ENCODE assay signal across 2 cellular contexts in the genomic region with DNA sequence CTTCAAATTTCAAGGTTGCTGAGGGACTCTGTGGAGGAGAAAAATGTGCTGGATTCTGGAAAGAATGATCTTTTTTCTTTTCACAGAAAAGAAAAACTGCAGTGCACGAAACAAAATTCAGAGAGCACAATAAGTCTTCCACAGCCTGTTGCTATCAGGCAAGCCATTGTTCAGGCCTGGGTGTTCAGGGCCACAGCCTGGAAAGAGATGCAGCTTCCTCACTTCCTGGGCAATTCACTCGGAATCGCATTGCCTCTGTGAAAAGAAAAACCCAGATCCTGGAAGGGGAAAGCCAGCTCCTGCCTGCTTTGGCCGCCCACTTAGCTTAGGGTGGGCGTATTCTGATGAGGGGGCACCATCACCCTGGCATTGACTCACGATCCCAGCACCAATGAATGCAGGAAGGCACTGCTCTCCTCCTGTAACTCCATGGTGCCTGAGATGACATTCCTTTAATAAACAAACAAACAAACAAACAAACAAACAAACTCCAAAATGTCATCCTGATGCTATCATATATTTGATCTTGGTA.
TF ChIP-seq lines count a peak whose summit lies in the region.

No MANE protein-coding gene starts in this region.

TF ChIP-seq in GM23338, 12 proteins besides CTCF, POLR2A, EP300 and RAD21 (continues in another document):
- no peak for TF ChIP-seq ZNF462 (CRISPR knock-in tag; IDR thresholded peaks at IDR 0.05)
- no peak for TF ChIP-seq ZNF114 (CRISPR knock-in tag; IDR thresholded peaks at IDR 0.05)
- no peak for TF ChIP-seq JUNB (IDR thresholded peaks at IDR 0.05; ENCODE audit: unreplicated experiment)
- TF ChIP-seq NANOG (IDR thresholded peaks at IDR 0.05; ENCODE audit: borderline replicate concordance): no peak
- no peak for TF ChIP-seq ZNF331 (CRISPR knock-in tag; IDR thresholded peaks at IDR 0.05; ENCODE audit: low read depth)
- no peak for TF ChIP-seq EZH2 (IDR thresholded peaks at IDR 0.05; ENCODE audit: low read depth, unreplicated experiment)
- TF ChIP-seq EZH2phosphoT487 (IDR thresholded peaks at IDR 0.05; ENCODE audit: unreplicated experiment): no peak
- TF ChIP-seq POLR2AphosphoS5 (IDR thresholded peaks at IDR 0.05; ENCODE audit: low read depth): no peak
- no peak for TF ChIP-seq REST (IDR thresholded peaks at IDR 0.05; ENCODE audit: unreplicated experiment)
- TF ChIP-seq CREB1 (CRISPR knock-in tag; IDR thresholded peaks at IDR 0.05; ENCODE audit: low read depth): no peak

TF ChIP-seq in H1, 55 proteins besides CTCF, POLR2A, EP300 and RAD21:
- TF ChIP-seq ASH2L (IDR thresholded peaks at IDR 0.05; ENCODE audit: low read length): no peak
- no peak for TF ChIP-seq CTBP2 (IDR thresholded peaks at IDR 0.05; ENCODE audit: borderline replicate concordance, insufficient read depth, insufficient read length, low read length)
- TF ChIP-seq CHD1 (IDR thresholded peaks at IDR 0.05; ENCODE audit: low read depth, low read length): no peak
- TF ChIP-seq NANOG (IDR thresholded peaks at IDR 0.05; ENCODE audit: insufficient read depth, low read depth, low read length, poor library complexity, severe bottlenecking): no peak
- TF ChIP-seq BCL11A (IDR thresholded peaks at IDR 0.05; ENCODE audit: low read depth in 2 of 2, low read length in 2 of 2): no peak
- no peak for TF ChIP-seq SIX5 (IDR thresholded peaks at IDR 0.05; ENCODE audit: low read depth, low read length)
- no peak for TF ChIP-seq TEAD4 (IDR thresholded peaks at IDR 0.05; ENCODE audit: low read depth, low read length)
- no peak for TF ChIP-seq BRCA1 (IDR thresholded peaks at IDR 0.05; ENCODE audit: low read depth, low read length)
- TF ChIP-seq TAF1 (IDR thresholded peaks at IDR 0.05; ENCODE audit: low read depth, low read length): no peak
- TF ChIP-seq POU5F1 (IDR thresholded peaks at IDR 0.05; ENCODE audit: low read depth, low read length): no peak
- TF ChIP-seq EGR1 (IDR thresholded peaks at IDR 0.05; ENCODE audit: borderline replicate concordance, low read depth, low read length): no peak
- no peak for TF ChIP-seq CREB1 (IDR thresholded peaks at IDR 0.05)
- no peak for TF ChIP-seq ATF3 (IDR thresholded peaks at IDR 0.05; ENCODE audit: insufficient read depth, low read depth, low read length)
